27 cellular contexts compared by ENCODE assay signal in the genomic region with DNA sequence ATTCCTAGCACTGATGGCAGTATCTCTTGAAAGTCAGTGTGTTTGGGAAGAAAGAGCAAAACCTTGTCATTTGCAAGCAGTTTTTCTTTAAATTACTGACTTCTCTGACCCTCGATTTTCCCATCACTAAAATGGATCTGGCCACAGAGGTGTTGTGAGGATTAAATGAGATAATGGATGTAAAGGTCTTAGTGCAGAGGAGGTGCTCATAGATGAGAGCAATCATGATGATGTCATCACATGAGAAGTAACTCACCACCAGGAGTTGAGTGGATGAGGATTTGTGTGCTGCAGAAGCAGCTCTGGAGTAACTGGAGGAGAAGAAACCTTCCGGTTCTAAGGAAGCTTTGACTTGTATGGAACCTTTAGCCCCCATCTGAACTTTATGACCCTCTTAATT. TPM values are rescaled to one million over a fixed set of nuclear protein-coding genes. Genes with fewer than 3 reads are reported as not detected.
DNase-seq lines count a peak whose midpoint lies in the region; ATAC-seq, FAIRE-seq and TF ChIP-seq lines count a peak whose summit lies in the region.
"Had no signal": no experiment of that assay in that cellular context is flagged by ENCODE, and none has a peak within 500 bp of the region (broad histone marks: within the 10 kb centered on the region; RNA-seq: fewer than 3 reads in every experiment).

No MANE protein-coding gene starts in this region.

- intact Hi-C loops in HepG2 (cut with micrococcal nuclease; ENCODE audit: unreplicated experiment) = no loop called here
- intact Hi-C loops in right lobe of liver (cut with DNase I) = no loop called here
- intact Hi-C loops in K562 (cut with micrococcal nuclease) = no loop called here
- intact Hi-C loops in endothelial cell of umbilical vein (cut with micrococcal nuclease) = no loop called here

- H4K12ac ChIP-seq in trophoblast cell (ENCODE audit: low read depth, low read length) = no peak overlapping the region

- H4K20me1 ChIP-seq in HepG2 (ENCODE audit: insufficient read depth, low read length) (no peaks in the 10 kb centered on the region), K562 (replicated peaks; ENCODE audit: control insufficient read depth, insufficient read depth, low read length) (no peaks in the 10 kb centered on the region), endothelial cell of umbilical vein (replicated peaks; ENCODE audit: control insufficient read depth, extremely low read depth, insufficient read depth, low read length) (no peaks in the 10 kb centered on the region)
- H4K20me1 ChIP-seq: BLaER1 had no signal

- H3K9me1 ChIP-seq in K562 (ENCODE audit: control insufficient read depth, insufficient read depth, low read length) = no peaks in the 10 kb centered on the region
- no peaks in the 10 kb centered on the region for H3K9me1 ChIP-seq in endothelial cell of umbilical vein (replicated peaks; ENCODE audit: control insufficient read depth, extremely low read depth, insufficient read depth, low read length)

- in situ Hi-C loops in HepG2 (cut with HindIII; ENCODE audit: extremely low pct_ligation_motif_present, low pct_unique_long_range_greater_than_20kb) (no loop called here), K562 (cut with MboI) (no loop called here)

- H4K8ac ChIP-seq in trophoblast cell (ENCODE audit: low read depth, low read length) = no peak overlapping the region

- no peak overlapping the region for H3K4ac ChIP-seq in trophoblast cell (ENCODE audit: low read depth, low read length)

- TF ChIP-seq EP300 in HepG2 (IDR thresholded peaks at IDR 0.05; ENCODE audit: low read depth in 2 of 2, low read length in 2 of 2) (no peak), HepG2 (CRISPR knock-in tag; IDR thresholded peaks at IDR 0.05; ENCODE audit: borderline replicate concordance) (no peak), K562 (IDR thresholded peaks at IDR 0.05; ENCODE audit: low read length) (no peak)

- no peak overlapping the region for H2AFZ ChIP-seq in HepG2 (ENCODE audit: low read length)
- H2AFZ ChIP-seq in K562 (ENCODE audit: low read depth, low read length) = no peak overlapping the region
- no peak overlapping the region for H2AFZ ChIP-seq in endothelial cell of umbilical vein (ENCODE audit: low read depth, low read length)
- H2AFZ ChIP-seq in trophoblast cell (ENCODE audit: insufficient read depth, low read length, poor library complexity) = no peak overlapping the region

- TF ChIP-seq POLR2A in HepG2 (IDR thresholded peaks at IDR 0.05; ENCODE audit: insufficient read depth in 1 of 2, low read depth in 2 of 2, low read length in 2 of 2) = no peak
- TF ChIP-seq POLR2A in right lobe of liver (IDR thresholded peaks at IDR 0.05) = no peak
- TF ChIP-seq POLR2A in K562 (conservative IDR thresholded peaks at IDR 0.05) = no peak
- no peak for TF ChIP-seq POLR2A in endothelial cell of umbilical vein (IDR thresholded peaks at IDR 0.05; ENCODE audit: low read depth, low read length)

- H3K4me1 ChIP-seq in HepG2 (ENCODE audit: insufficient read depth, low read length) (peaks cover 19% of the 10 kb centered on the region), right lobe of liver (no peaks in the 10 kb centered on the region), HEK293 (ENCODE audit: control insufficient read depth, insufficient read depth, low read length) (no peaks in the 10 kb centered on the region), K562 (replicated peaks in 1 of 2; ENCODE audit: control insufficient read depth in 2 of 2, insufficient read depth in 2 of 2, low read length in 2 of 2) (no peaks in the 10 kb centered on the region), endothelial cell of umbilical vein (ENCODE audit: control insufficient read depth, extremely low read depth, insufficient read depth, low read length) (peaks cover 3% of the 10 kb centered on the region), trophoblast cell (ENCODE audit: control insufficient read depth in 1 of 2, insufficient read depth in 2 of 2, low read length in 2 of 2) (peaks cover 8 to 14% of the 10 kb centered on the region in 2 experiments)
- H3K4me1 ChIP-seq: BE2C had no signal

- CTCF ChIA-PET in HepG2 (lab: Yijun Ruan, JAX; ENCODE audit: low intra/inter-chr PET ratio, low total read pairs) = no interaction called here
- CTCF ChIA-PET in HEK293 (lab: Yijun Ruan, JAX) = no interaction called here
- CTCF ChIA-PET in K562 (lab: Yijun Ruan, JAX; ENCODE audit: low intra/inter-chr PET ratio) = no interaction called here
- CTCF ChIA-PET in endothelial cell of umbilical vein (lab: Charles Lee) = no interaction called here

- H3K36me3 ChIP-seq in HepG2 (replicated peaks in 1 of 2; ENCODE audit: control insufficient read depth in 1 of 2, insufficient read depth in 2 of 2, low read length in 2 of 2) = no peaks in the 10 kb centered on the region
- H3K36me3 ChIP-seq in right lobe of liver = no peaks in the 10 kb centered on the region
- H3K36me3 ChIP-seq in HEK293 (ENCODE audit: control insufficient read depth in 2 of 2, insufficient read depth in 1 of 2, low read length in 2 of 2) = no peaks in the 10 kb centered on the region
- H3K36me3 ChIP-seq in K562 (ENCODE audit: control insufficient read depth, insufficient read depth, low read length) = no peaks in the 10 kb centered on the region
- H3K36me3 ChIP-seq in endothelial cell of umbilical vein (ENCODE audit: control insufficient read depth in 2 of 2, extremely low read depth in 1 of 2, insufficient read depth in 2 of 2, low read length in 2 of 2) = no peaks in the 10 kb centered on the region
- no peaks in the 10 kb centered on the region for H3K36me3 ChIP-seq in trophoblast cell (ENCODE audit: control insufficient read depth in 1 of 2, insufficient read depth in 2 of 2, low read length in 2 of 2)
- H3K36me3 ChIP-seq: BE2C, BLaER1 had no signal

- H3K9ac ChIP-seq in HepG2 (ENCODE audit: insufficient read depth, low read depth, low read length) (no peak overlapping the region), K562 (ENCODE audit: insufficient read depth in 1 of 2, low read depth in 2 of 2, low read length in 2 of 2) (no peak overlapping the region), endothelial cell of umbilical vein (replicated peaks; ENCODE audit: extremely low read depth, insufficient read depth, low read length) (no peak overlapping the region), trophoblast cell (ENCODE audit: low read length) (no peak overlapping the region)
- H3K9ac ChIP-seq: BLaER1 had no signal

- H3K4me3 ChIP-seq in HepG2 (replicated peaks in 1 of 3; ENCODE audit: insufficient read depth in 1 of 3, low read depth in 2 of 3, low read length in 3 of 3) = no peak overlapping the region
- H3K4me3 ChIP-seq in right lobe of liver = no peak overlapping the region
- no peak overlapping the region for H3K4me3 ChIP-seq in HEK293 (ENCODE audit: low read depth, low read length)
- H3K4me3 ChIP-seq in K562 = no peak overlapping the region
- H3K4me3 ChIP-seq in endothelial cell of umbilical vein (replicated peaks in 1 of 3; ENCODE audit: insufficient read depth in 1 of 3, low read depth in 1 of 3, low read length in 3 of 3) = no peak overlapping the region
- H3K4me3 ChIP-seq in trophoblast cell (ENCODE audit: low read depth, low read length) = no peak overlapping the region
- H3K4me3 ChIP-seq: BLaER1, GM12878 had no signal

- ATAC-seq in HepG2 = no peak
- no peak for ATAC-seq in right lobe of liver
- ATAC-seq in K562 = no peak
- no peak for ATAC-seq in HG02759 (IDR thresholded peaks at IDR 0.05; ENCODE audit: unreplicated experiment)
- ATAC-seq: GM12878 had no signal

- no peak for TF ChIP-seq RAD21 in HepG2 (CRISPR knock-in tag; IDR thresholded peaks at IDR 0.05)
- no peak for TF ChIP-seq RAD21 in K562 (CRISPR knock-in tag; conservative IDR thresholded peaks at IDR 0.05 in 1 of 2, IDR thresholded peaks at IDR 0.05 in 1 of 2)

- H3K9me3 ChIP-seq in HepG2 (ENCODE audit: low read length) (no peaks in the 10 kb centered on the region), right lobe of liver (no peaks in the 10 kb centered on the region), HEK293 (ENCODE audit: control insufficient read depth, insufficient read depth, low read depth, low read length) (no peaks in the 10 kb centered on the region), K562 (replicated peaks; ENCODE audit: control insufficient read depth, insufficient read depth, low read depth, low read length) (no peaks in the 10 kb centered on the region), endothelial cell of umbilical vein (replicated peaks; ENCODE audit: control insufficient read depth, insufficient read depth, low read length) (no peaks in the 10 kb centered on the region), trophoblast cell (ENCODE audit: insufficient read depth, low read depth, low read length) (peaks cover 3% of the 10 kb centered on the region)
- H3K9me3 ChIP-seq: BE2C, BLaER1 had no signal

- no peak overlapping the region for H3K23ac ChIP-seq in trophoblast cell (ENCODE audit: low read length)

- dilution Hi-C loops in endothelial cell of umbilical vein (cut with MboI; ENCODE audit: extremely low pct_ligation_motif_present, low sequenced_read_pairs) = no loop called here

- H3K79me1 ChIP-seq in trophoblast cell (ENCODE audit: low read length) = no peaks in the 10 kb centered on the region

- no peak overlapping the region for H2BK12ac ChIP-seq in trophoblast cell (ENCODE audit: low read length)

- no peak overlapping the region for H2AK5ac ChIP-seq in trophoblast cell (ENCODE audit: low read length)

- WGBS in HepG2 (ENCODE audit: low lambda C conversion rate) = 38% methylated on average over 2 of the region's 2 CpGs
- WGBS in right lobe of liver (ENCODE audit: insufficient coverage, low coverage, low lambda C conversion rate, missing lambda C conversion rate) = 81% methylated on average over 2 of the region's 2 CpGs
- 0% methylated on average over 2 of the region's 2 CpGs for WGBS in K562 (ENCODE audit: insufficient coverage, low coverage, missing lambda C conversion rate)
- WGBS in trophoblast cell (ENCODE audit: extremely low coverage, insufficient coverage, insufficient read length) = no CpG with 5 or more reads among the region's 2 CpGs

- DNase-seq in HepG2 (ENCODE audit: low spot score) (no peak), right lobe of liver (no peak), K562 (ENCODE audit: extremely low read depth in 1 of 4, low spot score in 3 of 4) (no peak), endothelial cell of umbilical vein (ENCODE audit: low read depth, low spot score) (no peak), trophoblast cell (no peak), NCI-H2227 (lab: John Stamatoyannopoulos, UW; ENCODE audit: unreplicated experiment) (no peak)
- DNase-seq: 8988T; BE2C; C1 segment of cervical spinal cord; CD4-positive, alpha-beta memory T cell; CD4-positive, CD25-positive, alpha-beta regulatory T cell; CD8-positive, alpha-beta memory T cell; COR-L47; DMS 273 treated with DMSO at 0.1 percent for 48 hours; DMS153; DMS79; DND-41; EL; GDM1 had no signal

- POLR2A ChIA-PET in HepG2 (lab: Yijun Ruan, JAX) = no interaction called here
- POLR2A ChIA-PET in HEK293 (lab: Yijun Ruan, JAX) = no interaction called here
- POLR2A ChIA-PET in K562 (lab: Yijun Ruan, JAX) = interaction anchor here (0.8 to 1.0 kb wide), 2 partner anchors 9 to 12 kb away, joined by 3 to 4 read pairs; no protein-coding TSS in a partner anchor
- POLR2A ChIA-PET in endothelial cell of umbilical vein (lab: Charles Lee) = no interaction called here

- H3K18ac ChIP-seq in trophoblast cell (ENCODE audit: low read length) = no peak overlapping the region

- H3K27me3 ChIP-seq in HepG2 (ENCODE audit: control insufficient read depth in 1 of 2, insufficient read depth in 2 of 2, low read length in 2 of 2) (no peaks in the 10 kb centered on the region), right lobe of liver (no peaks in the 10 kb centered on the region), K562 (ENCODE audit: control insufficient read depth in 2 of 2, insufficient read depth in 2 of 2, low read length in 2 of 2) (no peaks in the 10 kb centered on the region), endothelial cell of umbilical vein (ENCODE audit: control insufficient read depth in 2 of 2, insufficient read depth in 2 of 2, low read length in 2 of 2) (no peaks in the 10 kb centered on the region), trophoblast cell (ENCODE audit: insufficient read depth, low read length) (no peaks in the 10 kb centered on the region)
- H3K27me3 ChIP-seq: BE2C, BLaER1 had no signal

- no peak overlapping the region for H2BK120ac ChIP-seq in trophoblast cell (ENCODE audit: insufficient read depth, low read length, poor library complexity)

- H3K79me2 ChIP-seq in HepG2 (ENCODE audit: insufficient read depth, low read length) (no peaks in the 10 kb centered on the region), K562 (ENCODE audit: control insufficient read depth, insufficient read depth, low read length) (no peaks in the 10 kb centered on the region), endothelial cell of umbilical vein (ENCODE audit: control insufficient read depth, insufficient read depth, low read length) (no peaks in the 10 kb centered on the region), trophoblast cell (ENCODE audit: control insufficient read depth, insufficient read depth, low read length, poor library complexity) (no peaks in the 10 kb centered on the region)

- no peak overlapping the region for H3K27ac ChIP-seq in HepG2 (ENCODE audit: extremely low read length, insufficient read depth, low read length)
- H3K27ac ChIP-seq in right lobe of liver = no peak overlapping the region
- no peak overlapping the region for H3K27ac ChIP-seq in HEK293 (ENCODE audit: extremely low read depth, low read depth, low read length)
- no peak overlapping the region for H3K27ac ChIP-seq in K562 (ENCODE audit: extremely low read depth, low read depth, low read length)
- no peak overlapping the region for H3K27ac ChIP-seq in endothelial cell of umbilical vein (ENCODE audit: insufficient read depth, low read depth, low read length)
- no peak overlapping the region for H3K27ac ChIP-seq in trophoblast cell (ENCODE audit: low read depth, low read length)
- H3K27ac ChIP-seq: BLaER1 had no signal

- no peak for FAIRE-seq in HepG2 (lab: Jason Lieb, UNC)
- no peak for FAIRE-seq in K562 (lab: Jason Lieb, UNC)
- FAIRE-seq in endothelial cell of umbilical vein (lab: Jason Lieb, UNC) = no peak
- FAIRE-seq: A204.1, GM12878, GM12892, GM18507 had no signal

- H3K4me2 ChIP-seq in HepG2 (ENCODE audit: low read depth, low read length) (no peak overlapping the region), K562 (ENCODE audit: insufficient read depth, low read length) (no peak overlapping the region), endothelial cell of umbilical vein (ENCODE audit: insufficient read depth, low read length) (no peak overlapping the region), trophoblast cell (ENCODE audit: low read length) (no peak overlapping the region)
- H3K4me2 ChIP-seq: BLaER1 had no signal

- no peak overlapping the region for H2BK5ac ChIP-seq in trophoblast cell (ENCODE audit: low read depth, low read length, poor library complexity)

- H4K91ac ChIP-seq in trophoblast cell (ENCODE audit: low read depth, low read length) = no peak overlapping the region

- no peak overlapping the region for H3K14ac ChIP-seq in trophoblast cell (ENCODE audit: low read length)

- BruUV-seq in HepG2 (replicated peaks; lab: Mats Ljungman, UMichigan) (no TSS peak), K562 (replicated peaks; lab: Mats Ljungman, UMichigan) (no TSS peak), endothelial cell of umbilical vein (replicated peaks; lab: Mats Ljungman, UMichigan) (no TSS peak)

- no peak for TF ChIP-seq CTCF in HepG2 (CRISPR knock-in tag; IDR thresholded peaks at IDR 0.05)
- no peak for TF ChIP-seq CTCF in right lobe of liver (IDR thresholded peaks at IDR 0.05)
- no peak for TF ChIP-seq CTCF in HEK293 (tag by site-specific recombination; IDR thresholded peaks at IDR 0.05)
- TF ChIP-seq CTCF in K562 (IDR thresholded peaks at IDR 0.05 in 2 of 3, conservative IDR thresholded peaks at IDR 0.05 in 1 of 3; ENCODE audit: insufficient read depth in 2 of 3, low read depth in 1 of 3, low read length in 3 of 3) = no peak
- TF ChIP-seq CTCF in endothelial cell of umbilical vein (IDR thresholded peaks at IDR 0.05; ENCODE audit: extremely low read depth in 1 of 2, insufficient read depth in 1 of 2, low read depth in 1 of 2, low read length in 2 of 2) = no peak

RNA-seq across cellular contexts. Expression of a gene that starts 30.6 kb away (rescaled TPM):
- total RNA-seq in HepG2 (2016; rRNA removed; fragmentation: Illumina TruSeq; extraction: Trizol) (0.13 and 0.28 TPM in 2 replicates), right lobe of liver (1 to 10 TPM in 5 of 6 experiments, under 1 TPM in 1; 0.91 to 3.8 (median 1.2) TPM), K562 (2014; rRNA removed) (0.14 and 0.57 TPM in 2 replicates), K562 (2014; rRNA removed; fragmentation: Illumina TruSeq; extraction: Trizol) (0.13 and 0.15 TPM in 2 replicates), K562 (2015; rRNA removed; fragmentation: Illumina TruSeq; extraction: Trizol) (0.15 and 0.22 TPM in 2 replicates), K562 (2021) (0.31 and 0.38 TPM in 2 replicates), endothelial cell of umbilical vein (0.76 and 1.9 TPM in 2 replicates)
- not detected in 2 replicates for total RNA-seq in HepG2 (2016; cell fraction: cytosol; rRNA removed; fragmentation: Illumina TruSeq; extraction: Trizol; ENCODE audit: low read depth)
- 0.04 and 0.32 TPM in 2 replicates for total RNA-seq in HepG2 (2016; cell fraction: insoluble cytoplasmic fraction; rRNA removed; fragmentation: Illumina TruSeq; extraction: Trizol)
- 0.03 and 0.06 TPM in 2 replicates for total RNA-seq in HepG2 (2016; cell fraction: membrane; rRNA removed; fragmentation: Illumina TruSeq; extraction: Trizol)
- total RNA-seq in HepG2 (2016; cell fraction: nucleus; rRNA removed; fragmentation: Illumina TruSeq; extraction: Trizol) = 0.16 and 0.68 TPM in 2 replicates
- polyA plus RNA-seq in HepG2 (2011; rRNA removed) (0.29 and 0.33 TPM in 2 replicates), K562 (2011; rRNA removed) (0.28 and 0.29 TPM in 2 replicates), K562 (2014; fragmentation: Illumina TruSeq; extraction: Trizol) (0.22 and 0.37 TPM in 2 replicates), K562 (2014; fragmentation: Nextera tagmentation; extraction: Ambion mirVana) (not detected), K562 (2014; rRNA removed) (0.32 and 0.53 TPM in 2 replicates), endothelial cell of umbilical vein (1.0 and 1.1 TPM in 2 replicates)
- polyA plus RNA-seq in HepG2 (2011; cell fraction: cytosol; rRNA removed) = 0.13 and 0.15 TPM in 2 replicates
- polyA plus RNA-seq in HepG2 (2011; cell fraction: nucleus; rRNA removed) = 1.6 and 1.9 TPM in 2 replicates
- polyA plus RNA-seq in HepG2 (2012) = 0.23 and 0.30 TPM in 2 replicates
- not detected in 2 replicates for polyA plus RNA-seq in HepG2 (2016; cell fraction: cytosol; fragmentation: Illumina TruSeq; extraction: Trizol; ENCODE audit: low read depth)
- 0.07 and 0.20 TPM in 2 replicates for polyA plus RNA-seq in HepG2 (2016; cell fraction: insoluble cytoplasmic fraction; fragmentation: Illumina TruSeq; extraction: Trizol; ENCODE audit: low read depth)
- 0.05 TPM in 1 of 2 replicates, not detected in the other for polyA plus RNA-seq in HepG2 (2016; cell fraction: membrane; fragmentation: Illumina TruSeq; extraction: Trizol; ENCODE audit: low read depth)
- polyA plus RNA-seq in HepG2 (2016; cell fraction: nucleus; fragmentation: Illumina TruSeq; extraction: Trizol; ENCODE audit: insufficient read depth, low read depth) = 1.0 and 1.3 TPM in 2 replicates
- polyA minus RNA-seq in HepG2 (2011; rRNA and poly(A)+ RNA removed; ENCODE audit: low replicate concordance) = 0.44 and 30.1 TPM in 2 replicates
- 0.30 and 0.44 TPM in 2 replicates for polyA minus RNA-seq in HepG2 (2011; cell fraction: cytosol; rRNA and poly(A)+ RNA removed)
- 0.50 and 0.52 TPM in 2 replicates for polyA minus RNA-seq in HepG2 (2011; cell fraction: nucleus; rRNA and poly(A)+ RNA removed)
- 1.4 and 1.6 TPM in 2 replicates for total RNA-seq in K562 (2011; cell fraction: chromatin; rRNA removed; ENCODE audit: low replicate concordance)
- 0.92 and 1.3 TPM in 2 replicates for total RNA-seq in K562 (2011; cell fraction: nucleolus; rRNA removed)
- 1.2 and 2.1 TPM in 2 replicates for total RNA-seq in K562 (2011; cell fraction: nucleoplasm; rRNA removed)
- 0.24 and 0.39 TPM in 2 replicates for polyA plus RNA-seq in K562 (2011; cell fraction: cytosol; rRNA removed)
- 1.3 and 1.8 TPM in 2 replicates for polyA plus RNA-seq in K562 (2011; cell fraction: nucleus; rRNA removed)
- polyA plus RNA-seq in K562 (2012) = 0.29 and 0.35 TPM in 2 replicates
- 0.15 and 0.25 TPM in 2 replicates for polyA minus RNA-seq in K562 (2011; rRNA and poly(A)+ RNA removed)
- 0.48 and 0.82 TPM in 2 replicates for polyA minus RNA-seq in K562 (2011; cell fraction: cytosol; rRNA and poly(A)+ RNA removed)
- 0.40 and 0.56 TPM in 2 replicates for polyA minus RNA-seq in K562 (2011; cell fraction: nucleus; rRNA and poly(A)+ RNA removed)
- 0.81 and 1.1 TPM in 2 replicates for polyA plus RNA-seq in endothelial cell of umbilical vein (2011; cell fraction: cytosol; rRNA removed)
- polyA plus RNA-seq in endothelial cell of umbilical vein (2011; cell fraction: nucleus; rRNA removed) = 3.0 and 3.9 TPM in 2 replicates
- polyA plus RNA-seq in endothelial cell of umbilical vein (2012) = 0.30 and 0.40 TPM in 2 replicates
- 0.85 and 1.1 TPM in 2 replicates for polyA minus RNA-seq in endothelial cell of umbilical vein
- polyA minus RNA-seq in endothelial cell of umbilical vein (2011; cell fraction: cytosol; rRNA and poly(A)+ RNA removed) = 17.0 TPM
- 1.3 and 1.9 TPM in 2 replicates for polyA minus RNA-seq in endothelial cell of umbilical vein (2011; cell fraction: nucleus; rRNA and poly(A)+ RNA removed)
- 0.58 and 0.64 TPM in 2 replicates for polyA plus RNA-seq in trophoblast cell (2013)
- polyA plus RNA-seq: CD14-positive monocyte; CD8-positive, alpha-beta memory T cell had no signal
